Comparison of ENCODE assay signal across 14 cellular contexts in genomic region chrX:96373047-96373355, GRCh38.
"Had no signal": no experiment of that assay in that cellular context is flagged by ENCODE, and none has a peak within 500 bp of the region (broad histone marks: within the 10 kb centered on the region; RNA-seq: fewer than 3 reads in every experiment).

No MANE protein-coding gene starts in this region.

- H3K4me3 ChIP-seq: lower lobe of right lung, testis, upper lobe of right lung had no signal

- H3K27me3 Mint-ChIP-seq: dendritic cell treated with granulocyte-macrophage colony-stimulating factor and Interleukin-4, amounts not matched to agents 40 ng/mL and 50 ng/mL, for 4 days; stimulated activated naive CD8-positive, alpha-beta T cell treated with anti-CD3 and anti-CD28 coated beads, Interleukin-15, amount 100 ng/mL, for 72 hours had no signal

- H3K27ac ChIP-seq: brain microvascular endothelial cell, esophagus muscularis mucosa, lower lobe of right lung, neutrophil, testis, upper lobe of right lung had no signal

- H3K36me3 ChIP-seq: brain microvascular endothelial cell, esophagus muscularis mucosa, lower lobe of right lung, neutrophil, upper lobe of right lung had no signal

- H3K27ac Mint-ChIP-seq: activated naive CD4-positive, alpha-beta T cell treated with anti-CD3 and anti-CD28 coated beads, Interleukin-2, amount 50 U/mL, for 72 hours; dendritic cell treated with granulocyte-macrophage colony-stimulating factor and Interleukin-4, amounts not matched to agents 40 ng/mL and 50 ng/mL, for 4 days; stimulated activated naive CD8-positive, alpha-beta T cell treated with anti-CD3 and anti-CD28 coated beads, Interleukin-15, amount 100 ng/mL, for 72 hours had no signal

- DNase-seq: activated T-cell treated with anti-CD3 and anti-CD28 coated beads, Interleukin-2, amount 50 U/mL, for 1 hour; left cardiac atrium; lower lobe of right lung; stimulated activated CD4-positive, alpha-beta T cell treated with anti-CD3 and anti-CD28 coated beads, Interleukin-15, amount 100 ng/mL, for 24 hours; stimulated activated CD4-positive, alpha-beta T cell treated with anti-CD3 and anti-CD28 coated beads, Interleukin-4, amount 100 ng/mL, for 24 hours; upper lobe of right lung had no signal

- ATAC-seq: activated CD4-positive, CD25-positive, alpha-beta regulatory T cell treated with anti-CD3 and anti-CD28 coated beads, Interleukin-2, amount 50 U/mL, for 24 hours; activated naive CD4-positive, alpha-beta T cell treated with anti-CD3 and anti-CD28 coated beads, Interleukin-2, amount 50 U/mL, for 72 hours; stimulated activated naive CD8-positive, alpha-beta T cell treated with anti-CD3 and anti-CD28 coated beads, Interleukin-15, amount 100 ng/mL, for 72 hours had no signal

- H3K9me3 Mint-ChIP-seq: activated naive CD4-positive, alpha-beta T cell treated with anti-CD3 and anti-CD28 coated beads, Interleukin-2, amount 50 U/mL, for 72 hours; dendritic cell treated with granulocyte-macrophage colony-stimulating factor and Interleukin-4, amounts not matched to agents 40 ng/mL and 50 ng/mL, for 4 days; stimulated activated naive CD8-positive, alpha-beta T cell treated with anti-CD3 and anti-CD28 coated beads, Interleukin-15, amount 100 ng/mL, for 72 hours had no signal

- H3K4me1 ChIP-seq: lower lobe of right lung, testis, upper lobe of right lung had no signal

- H3K36me3 Mint-ChIP-seq: activated naive CD4-positive, alpha-beta T cell treated with anti-CD3 and anti-CD28 coated beads, Interleukin-2, amount 50 U/mL, for 72 hours had no signal

- H3K27me3 ChIP-seq: brain microvascular endothelial cell, esophagus muscularis mucosa, neutrophil, testis, upper lobe of right lung had no signal

- H3K4me3 Mint-ChIP-seq: dendritic cell treated with granulocyte-macrophage colony-stimulating factor and Interleukin-4, amounts not matched to agents 40 ng/mL and 50 ng/mL, for 4 days; stimulated activated naive CD8-positive, alpha-beta T cell treated with anti-CD3 and anti-CD28 coated beads, Interleukin-15, amount 100 ng/mL, for 72 hours had no signal

- H3K4me1 Mint-ChIP-seq: stimulated activated naive CD8-positive, alpha-beta T cell treated with anti-CD3 and anti-CD28 coated beads, Interleukin-15, amount 100 ng/mL, for 72 hours had no signal

- H3K9me3 ChIP-seq: esophagus muscularis mucosa, lower lobe of right lung, neutrophil, testis, upper lobe of right lung had no signal
